9 cellular contexts compared by ENCODE assay signal in the genomic region with DNA sequence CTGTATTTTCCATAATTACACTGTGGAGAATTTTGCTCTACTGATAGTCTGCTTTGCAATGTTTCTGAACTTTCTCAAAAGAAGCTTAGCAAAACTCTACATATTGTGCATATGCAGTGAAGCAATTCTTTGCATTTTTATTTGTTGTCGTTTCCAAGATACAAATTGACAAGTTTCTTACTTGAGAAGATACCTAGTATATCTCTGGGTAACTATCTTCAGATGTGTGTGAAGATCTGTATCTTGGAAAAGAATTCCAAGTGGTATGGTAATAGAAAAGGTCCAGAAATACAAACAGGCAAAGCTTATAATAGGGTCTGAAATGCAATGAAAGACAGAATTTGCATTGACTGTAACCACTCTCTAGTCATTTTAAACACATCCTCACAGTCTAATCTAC.
"Had no signal": no experiment of that assay in that cellular context is flagged by ENCODE, and none has a peak within 500 bp of the region (broad histone marks: within the 10 kb centered on the region; RNA-seq: fewer than 3 reads in every experiment).

No MANE protein-coding gene starts in this region.

- H3K4me1 ChIP-seq: HAP-1 had no signal

- FAIRE-seq: HepG2 had no signal

- H3K36me3 Mint-ChIP-seq: IgD-negative memory B cell had no signal

- H3K9ac ChIP-seq: GM23248 had no signal

- H3K36me3 ChIP-seq: HAP-1 had no signal

- H3K4me1 Mint-ChIP-seq: IgD-negative memory B cell had no signal

- H3K27ac ChIP-seq: GM23248, HL-60 had no signal

- DNase-seq: GM23248, GOT3, H7, HFFc6 had no signal

- ATAC-seq: HCT116, HepG2 had no signal

- H3K9me3 ChIP-seq: HAP-1 had no signal

- H3K4me3 Mint-ChIP-seq: HFFc6, IgD-negative memory B cell had no signal

- H3K27ac Mint-ChIP-seq: HFFc6, IgD-negative memory B cell had no signal

- H3K27me3 Mint-ChIP-seq: IgD-negative memory B cell had no signal

- H2AFZ ChIP-seq: GM23248 had no signal

- H3K4me3 ChIP-seq: GM23248, HAP-1 had no signal
